In genomic region chr17:28898261-28898955, GRCh38 we compare ENCODE assay signal across 9 cellular contexts. TPM values are rescaled to one million over a fixed set of nuclear protein-coding genes. Genes with fewer than 3 reads are reported as not detected.
DNase-seq lines count a peak whose midpoint lies in the region; TF ChIP-seq lines count a peak whose summit lies in the region.
"Had no signal": no experiment of that assay in that cellular context is flagged by ENCODE, and none has a peak within 500 bp of the region (broad histone marks: within the 10 kb centered on the region; RNA-seq: fewer than 3 reads in every experiment).

No MANE protein-coding gene starts in this region.

- CTCF ChIA-PET in HEK293T (lab: Yijun Ruan, JAX) = interaction anchor here (0.7 to 4.7 kb wide), 5 partner anchors 10 to 251 kb away, joined by 3 to 17 read pairs (median 4); partner anchors contain the start of gene TLCD1

- H3K4me1 ChIP-seq in esophagus squamous epithelium = peaks cover 36 to 80% (median 51%) of the 10 kb centered on the region in 3 donors

- POLR2A ChIA-PET in HEK293T (lab: Yijun Ruan, JAX) = interaction anchor here (0.7 to 3.7 kb wide), 12 partner anchors 13 to 1043 kb away, joined by 3 to 35 read pairs (median 4); partner anchors contain the start of genes FAM222B, NEK8, PHF12 and RPL23A

- peaks cover 11% of the 10 kb centered on the region for H3K36me3 ChIP-seq in SK-N-MC (ENCODE audit: insufficient read depth, low read length)
- H3K36me3 ChIP-seq in esophagus squamous epithelium = peaks cover 0 to 5% (median 0%) of the 10 kb centered on the region in 3 donors

- no peak overlapping the region for H3K9ac ChIP-seq in SK-N-MC (ENCODE audit: insufficient read length)

- DNase-seq in GM12865 (ENCODE audit: low read depth) (no peak), SK-N-MC (ENCODE audit: low read depth, low spot score) (no peak), esophagus squamous epithelium (lab: John Stamatoyannopoulos, UW) (no peak), skeletal muscle cell (ENCODE audit: low read depth) (no peak), GM19240 (ENCODE audit: insufficient read length, low spot score) (no peak), LoVo (ENCODE audit: low spot score) (no peak), HEK293T (ENCODE audit: extremely low spot score) (no peak)
- no peak for DNase-seq in activated CD4-positive, alpha-beta T cell treated with anti-CD3 and anti-CD28 coated beads, Interleukin-2, amount 50 U/mL, for 1 hour
- DNase-seq: foreskin melanocyte had no signal

- WGBS in esophagus squamous epithelium, 2 donors = 65 to 89% methylated on average over 6 to 12 of the region's 18 CpGs

- no peaks in the 10 kb centered on the region for H3K27me3 ChIP-seq in esophagus squamous epithelium

- H3K27ac ChIP-seq in SK-N-MC = peak overlapping the region; percentile 85
- H3K27ac ChIP-seq in esophagus squamous epithelium = peak overlapping the region; percentile 91 to 98 (median 96)

- H3K4me3 ChIP-seq in GM12865 (ENCODE audit: low read depth, low read length) (peak overlapping the region; percentile 93), SK-N-MC (peak overlapping the region; percentile 83; the same call in 1 of the 2 replicates), esophagus squamous epithelium (peak overlapping the region in 3 of 4 donors; percentile 80 to 98 (median 90)), skeletal muscle cell (ENCODE audit: low read depth, low read length) (peak overlapping the region; percentile 86)

- H3K9me3 ChIP-seq in SK-N-MC (ENCODE audit: low read depth, low read length) = no peaks in the 10 kb centered on the region
- H3K9me3 ChIP-seq in esophagus squamous epithelium = no peaks in the 10 kb centered on the region

- intact Hi-C loops in esophagus squamous epithelium (cut with DNase I) = no loop called here

- TF ChIP-seq POLR2A in esophagus squamous epithelium (IDR thresholded peaks at IDR 0.05) = no peak

- TF ChIP-seq CTCF in GM12865 (IDR thresholded peaks at IDR 0.05; ENCODE audit: insufficient read depth, low read depth, low read length, missing control alignments) (no peak), esophagus squamous epithelium (IDR thresholded peaks at IDR 0.05) (no peak)

TF ChIP-seq in HEK293T, 16 proteins besides CTCF, POLR2A, EP300 and RAD21:
- no peak for TF ChIP-seq FOXM1 (IDR thresholded peaks at IDR 0.05; ENCODE audit: borderline replicate concordance)

RNA-seq across cellular contexts. Expression of gene FLOT2, which starts 0.9 kb away (rescaled TPM):
- 10 to 100 TPM; 44.8 to 81.8 (median 65.2) TPM for total RNA-seq in esophagus squamous epithelium

RNA-seq across cellular contexts. Expression of gene DHRS13, which starts 4.5 kb away (rescaled TPM):
- total RNA-seq in esophagus squamous epithelium = 10 to 100 TPM; 10.3 to 17.0 (median 14.9) TPM

RNA-seq across cellular contexts. Expression of gene ERAL1, which starts 43.6 kb away (rescaled TPM):
- 10 to 100 TPM; 24.7 to 41.6 (median 37.8) TPM for total RNA-seq in esophagus squamous epithelium

RNA-seq across cellular contexts. Expression of gene PHF12, which starts 52.9 kb away (rescaled TPM):
- total RNA-seq in esophagus squamous epithelium = 10 to 100 TPM; 13.0 to 35.6 (median 18.8) TPM

RNA-seq across cellular contexts. Expression of gene FAM222B, which starts 55.8 kb away (rescaled TPM):
- 10 to 100 TPM in 2 of 4 donors, 1 to 10 TPM in 2; 8.0 to 16.4 (median 11.2) TPM for total RNA-seq in esophagus squamous epithelium
